ENCODE assay signal across 23 cellular contexts in genomic region chr10:59993931-59994330, GRCh38.
"Had no signal": no experiment of that assay in that cellular context is flagged by ENCODE, and none has a peak within 500 bp of the region (broad histone marks: within the 10 kb centered on the region; RNA-seq: fewer than 3 reads in every experiment).

No MANE protein-coding gene starts in this region.

- DNase-seq: activated B cell treated with CpG ODN at 0.5 μM for 24 hours; activated CD4-positive, alpha-beta memory T cell treated with anti-CD3 and anti-CD28 coated beads, Interleukin-2, amount 10 ng/mL, durations not matched to agents 7 days and 5 days; activated CD4-positive, alpha-beta T cell treated with anti-CD3 and anti-CD28 coated beads for 48 hours; activated CD8-positive, alpha-beta memory T cell treated with anti-CD3 and anti-CD28 coated beads, Interleukin-2, amount 10 ng/mL, durations not matched to agents 7 days and 5 days; activated naive CD4-positive, alpha-beta T cell treated with Interleukin-2 at 50 U/mL for 16 hours; activated naive CD8-positive, alpha-beta T cell treated with anti-CD3 and anti-CD28 coated beads, Interleukin-2, amount 10 ng/mL, durations not matched to agents 7 days and 5 days; amygdala; body of pancreas; central memory CD4-positive, alpha-beta T cell; dorsolateral prefrontal cortex; endodermal cell; erythroblast; heart right ventricle; left colon; lower lobe of right lung; retina; stimulated activated CD4-positive, alpha-beta T cell treated with anti-CD3 and anti-CD28 coated beads, Interleukin-2, amount 100 ng/mL, for 24 hours; stimulated activated naive CD4-positive, alpha-beta T cell treated with Interleukin-2 at 50 U/mL for 16 hours; T-cell; tibial artery had no signal

- H3K36me3 ChIP-seq: heart right ventricle, lower lobe of right lung, neutrophil, tibial artery, vagina had no signal

- H3K9me3 ChIP-seq: body of pancreas, heart right ventricle, lower lobe of right lung, neutrophil, tibial artery, vagina had no signal

- H3K4me3 ChIP-seq: body of pancreas, dorsolateral prefrontal cortex, heart right ventricle, lower lobe of right lung, tibial artery, vagina had no signal

- H3K27ac ChIP-seq: dorsolateral prefrontal cortex, heart right ventricle, lower lobe of right lung, neutrophil, tibial artery, vagina had no signal

- H3K4me1 ChIP-seq: lower lobe of right lung, tibial artery had no signal

- ATAC-seq: activated CD8-positive, alpha-beta memory T cell treated with anti-CD3 and anti-CD28 coated beads, Interleukin-2, amount 10 ng/mL, durations not matched to agents 7 days and 5 days; body of pancreas; heart right ventricle; left colon; lower lobe of right lung; natural killer cell treated with Interleukin-12 subunit alpha and Interleukin-12 subunit beta and Interleukin-15 and Interleukin-18, amount 100 ng/mL, for 72 hours; T-cell had no signal

- H3K27me3 ChIP-seq: body of pancreas, dorsolateral prefrontal cortex, heart right ventricle, neutrophil, tibial artery, vagina had no signal
